10 cellular contexts compared by ENCODE assay signal in the genomic region with DNA sequence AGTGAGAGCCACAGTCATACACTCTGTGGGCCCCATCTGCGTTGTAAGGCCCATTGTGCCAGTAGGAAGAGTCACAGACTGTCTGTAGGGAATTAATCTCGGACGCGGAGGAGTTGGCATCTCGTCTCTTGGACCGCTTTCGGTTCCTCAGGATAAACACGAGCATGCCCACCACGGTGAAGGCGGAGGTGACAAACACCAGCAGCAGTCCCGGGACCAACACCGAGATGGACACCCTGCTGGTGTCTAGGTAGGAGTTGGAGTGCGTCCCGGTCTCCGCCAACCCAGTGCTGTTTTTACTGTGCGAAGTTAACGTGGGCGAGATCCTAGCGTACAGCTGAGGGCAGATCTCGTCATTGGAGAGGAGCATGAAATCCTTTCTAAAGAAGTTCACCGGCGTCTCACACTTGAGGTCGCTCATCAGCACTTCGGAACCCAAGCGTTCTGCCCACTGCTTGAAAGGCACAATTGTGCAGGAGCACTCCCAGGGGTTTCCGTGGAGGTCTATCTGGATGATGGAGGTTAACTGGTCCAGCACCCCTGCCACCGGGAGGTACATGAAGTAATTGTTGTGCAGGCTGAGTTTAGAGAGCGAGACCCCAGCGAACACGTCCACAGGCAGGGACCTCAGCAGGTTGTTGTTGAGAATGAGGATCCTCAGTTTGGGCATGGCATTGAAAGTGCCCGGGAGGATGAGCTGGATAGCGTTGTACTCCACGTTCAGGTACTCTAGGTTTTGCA. TPM values are rescaled to one million over a fixed set of nuclear protein-coding genes. Genes with fewer than 3 reads are reported as not detected.
A peak's percentile ranks its signal among the peaks of the same experiment; 100 is the strongest.
DNase-seq lines count a peak whose midpoint lies in the region; ATAC-seq and TF ChIP-seq lines count a peak whose summit lies in the region.
"Had no signal": no experiment of that assay in that cellular context is flagged by ENCODE, and none has a peak within 500 bp of the region (broad histone marks: within the 10 kb centered on the region; RNA-seq: fewer than 3 reads in every experiment).

No MANE protein-coding gene starts in this region.

- 5 to 6% methylated on average over 18 to 33 of the region's 33 CpGs for WGBS in endodermal cell (ENCODE audit: insufficient coverage in 1 of 2, insufficient read length in 1 of 2), 2 experiments

- H3K27me3 ChIP-seq in breast epithelium, result peaks cover 0 to 53% of the 10 kb centered on the region in 2 donors
- H3K27me3 ChIP-seq in endodermal cell (ENCODE audit: control insufficient read depth, insufficient read depth, low read length, poor library complexity, severe bottlenecking), result peaks cover 84% of the 10 kb centered on the region
- H3K27me3 ChIP-seq: BLaER1 treated with 17β-estradiol and CSF1 and Interleukin-3, amounts not matched to agents 10 nM and 100 nM had no signal

- DNase-seq in breast epithelium (ENCODE audit: low spot score in 2 of 2) (no peak), MCF 10A (ENCODE audit: unreplicated experiment) (no peak), endodermal cell (peak; percentile 56), nephron progenitor cell (no peak), NCI-H226 (no peak), NCI-H1048 (lab: John Stamatoyannopoulos, UW) (no peak), NCI-H2196 treated with DMSO at 0.1 percent for 48 hours (lab: John Stamatoyannopoulos, UW; ENCODE audit: unreplicated experiment) (no peak)

- no peaks in the 10 kb centered on the region for H3K4me1 Mint-ChIP-seq in MCF 10A (ENCODE audit: insufficient read depth, unreplicated experiment)
- H3K4me1 Mint-ChIP-seq in endodermal cell, result peaks cover 36% of the 10 kb centered on the region
- peaks cover 37% of the 10 kb centered on the region for H3K4me1 Mint-ChIP-seq in nephron progenitor cell

- H3K9me3 ChIP-seq in breast epithelium, result no peaks in the 10 kb centered on the region
- H3K9me3 ChIP-seq in endodermal cell (ENCODE audit: control insufficient read depth, low read length), result no peaks in the 10 kb centered on the region

- no peak overlapping the region for H3K4me3 Mint-ChIP-seq in MCF 10A (ENCODE audit: unreplicated experiment)
- peak overlapping the region; percentile 47 for H3K4me3 Mint-ChIP-seq in endodermal cell
- H3K4me3 Mint-ChIP-seq in nephron progenitor cell, result peak overlapping the region; percentile 52

- no peak overlapping the region for H3K9ac ChIP-seq in endodermal cell (ENCODE audit: extremely low read depth, low read length, poor library complexity, severe bottlenecking)
- H3K9ac ChIP-seq: BLaER1 treated with 17β-estradiol and CSF1 and Interleukin-3, amounts not matched to agents 10 nM and 100 nM had no signal

- intact Hi-C loops in breast epithelium (cut with DNase I; ENCODE audit: low total_unique reads) (no loop called here), MCF 10A (cut with micrococcal nuclease) (no loop called here)

- TF ChIP-seq POLR2A in breast epithelium (IDR thresholded peaks at IDR 0.05), result no peak

- H3K27me3 Mint-ChIP-seq in MCF 10A (ENCODE audit: insufficient read depth, unreplicated experiment) (no peaks in the 10 kb centered on the region), endodermal cell (ENCODE audit: insufficient read depth) (peaks cover 77% of the 10 kb centered on the region), nephron progenitor cell (ENCODE audit: low read depth, poor library complexity) (peaks cover 92% of the 10 kb centered on the region)

- H3K36me3 Mint-ChIP-seq in MCF 10A (ENCODE audit: insufficient read depth, unreplicated experiment) (peaks cover 5% of the 10 kb centered on the region), endodermal cell (ENCODE audit: low read depth) (no peaks in the 10 kb centered on the region), nephron progenitor cell (ENCODE audit: low read depth) (no peaks in the 10 kb centered on the region)

- POLR2A ChIA-PET in MCF 10A (lab: Yijun Ruan, JAX), result no interaction called here

- CTCF ChIA-PET in MCF 10A (lab: Yijun Ruan, JAX), result interaction anchor here (0.5 to 0.6 kb wide), 2 partner anchors 13 to 251 kb away, joined by 3 read pairs; no protein-coding TSS in a partner anchor

- peaks cover 6% of the 10 kb centered on the region for H3K9me3 Mint-ChIP-seq in MCF 10A (ENCODE audit: unreplicated experiment)
- no peaks in the 10 kb centered on the region for H3K9me3 Mint-ChIP-seq in endodermal cell
- H3K9me3 Mint-ChIP-seq in nephron progenitor cell, result no peaks in the 10 kb centered on the region

- H3K36me3 ChIP-seq in breast epithelium (no peaks in the 10 kb centered on the region), endodermal cell (ENCODE audit: control insufficient read depth, insufficient read depth, low read length) (no peaks in the 10 kb centered on the region)
- H3K36me3 ChIP-seq: BLaER1 treated with 17β-estradiol and CSF1 and Interleukin-3, amounts not matched to agents 10 nM and 100 nM had no signal

- no peak for ATAC-seq in GM21576 (IDR thresholded peaks at IDR 0.05; ENCODE audit: unreplicated experiment)

- no TSS peak for BruUV-seq in MCF 10A (replicated peaks; lab: Mats Ljungman, UMichigan)

- TF ChIP-seq CTCF in breast epithelium (IDR thresholded peaks at IDR 0.05), result no peak
- TF ChIP-seq CTCF in MCF 10A (IDR thresholded peaks at IDR 0.05; ENCODE audit: unreplicated experiment), result no peak
- no peak for TF ChIP-seq CTCF in endodermal cell (conservative IDR thresholded peaks at IDR 0.05)
- no peak for TF ChIP-seq CTCF in nephron progenitor cell (IDR thresholded peaks at IDR 0.05)

- H3K27ac Mint-ChIP-seq in MCF 10A (ENCODE audit: low read depth, unreplicated experiment) (no peak overlapping the region), endodermal cell (no peak overlapping the region), nephron progenitor cell (no peak overlapping the region)

- H3K27ac ChIP-seq in breast epithelium, result no peak overlapping the region
- H3K27ac ChIP-seq in endodermal cell (ENCODE audit: low read depth, low read length), result no peak overlapping the region
- H3K27ac ChIP-seq: BLaER1 treated with 17β-estradiol and CSF1 and Interleukin-3, amounts not matched to agents 10 nM and 100 nM; epithelial cell of prostate had no signal

- H3K4me3 ChIP-seq in breast epithelium (peak overlapping the region; percentile 4 to 53 (median 27)), endodermal cell (ENCODE audit: low read length) (peak overlapping the region; percentile 77)
- H3K4me3 ChIP-seq: BLaER1 treated with 17β-estradiol and CSF1 and Interleukin-3, amounts not matched to agents 10 nM and 100 nM had no signal

- no peaks in the 10 kb centered on the region for H3K4me1 ChIP-seq in breast epithelium
- H3K4me1 ChIP-seq in endodermal cell (ENCODE audit: control insufficient read depth, insufficient read depth, low read length), result peaks cover 11% of the 10 kb centered on the region
- H3K4me1 ChIP-seq: BLaER1 treated with 17β-estradiol and CSF1 and Interleukin-3, amounts not matched to agents 10 nM and 100 nM had no signal

RNA-seq across cellular contexts. Expression of gene SLITRK1, which starts 2.7 kb away (rescaled TPM):
- total RNA-seq in breast epithelium (not detected), MCF 10A (2022) (not detected in 2 replicates), endodermal cell (under 1 TPM in 1 of 2 donors, not detected in 1; 0.11 TPM)
- 2.9 TPM for polyA plus RNA-seq in endodermal cell (2013, experiment 1 of 2)
- 2.5 TPM for polyA plus RNA-seq in endodermal cell (2013, experiment 2 of 2)
